31 cellular contexts compared by ENCODE assay signal in the genomic region with DNA sequence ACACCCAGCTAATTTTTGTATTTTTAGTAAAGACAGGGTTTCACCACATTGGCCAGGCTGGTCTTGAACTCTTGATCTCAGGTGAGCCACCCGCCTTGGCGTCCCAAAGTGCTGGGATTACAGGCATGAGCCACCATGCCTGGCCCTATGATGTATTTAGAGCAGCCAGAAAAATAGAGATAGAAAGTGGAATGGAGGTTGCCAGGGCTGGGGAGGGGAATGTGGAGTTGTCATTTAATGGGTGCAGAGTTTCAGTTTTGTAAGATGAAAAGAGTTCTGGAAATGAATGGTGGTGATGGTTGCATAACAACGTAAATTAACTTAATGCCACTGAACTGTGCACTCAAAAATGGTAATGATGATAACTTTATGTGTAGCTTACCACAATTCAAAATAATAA. TPM values are rescaled to one million over a fixed set of nuclear protein-coding genes. Genes with fewer than 3 reads are reported as not detected.
DNase-seq lines count a peak whose midpoint lies in the region; ATAC-seq and TF ChIP-seq lines count a peak whose summit lies in the region.
"Had no signal": no experiment of that assay in that cellular context is flagged by ENCODE, and none has a peak within 500 bp of the region (broad histone marks: within the 10 kb centered on the region; RNA-seq: fewer than 3 reads in every experiment).

No MANE protein-coding gene starts in this region.

- no peak for TF ChIP-seq CTCF in natural killer cell (IDR thresholded peaks at IDR 0.05)
- no peak for TF ChIP-seq CTCF in GM12865 (IDR thresholded peaks at IDR 0.05; ENCODE audit: insufficient read depth, low read depth, low read length, missing control alignments)

- DNase-seq in activated CD4-positive, alpha-beta T cell treated with anti-CD3 and anti-CD28 coated beads for 36 hours: no peak
- no peak for DNase-seq in activated CD4-positive, alpha-beta T cell treated with anti-CD3 and anti-CD28 coated beads, Interleukin-2, amount 10 ng/mL, durations not matched to agents 7 days and 5 days
- peak; percentile 58 for DNase-seq in natural killer cell treated with Interleukin-12 subunit alpha and Interleukin-12 subunit beta and Interleukin-15 and Interleukin-18, amount 100 ng/mL, for 72 hours (ENCODE audit: low spot score)
- DNase-seq in natural killer cell (no peak), GM12865 (ENCODE audit: low read depth) (peak; percentile 10)
- no peak for DNase-seq in stimulated activated effector memory CD8-positive, alpha-beta T cell treated with anti-CD3 and anti-CD28 coated beads, Interleukin-12 subunit alpha, Interleukin-12 subunit beta, amount 100 ng/mL, for 72 hours (ENCODE audit: low spot score in 2 of 2)
- DNase-seq: 8988T; ACHN; AML-193; BE2C; C1 segment of cervical spinal cord; Caco-2; Calu3; CD4-positive, alpha-beta memory T cell; CD4-positive, alpha-beta T cell; CD4-positive, CD25-positive, alpha-beta regulatory T cell; CD8-positive, alpha-beta memory T cell; CD8-positive, alpha-beta T cell; COR-L47; DMS 273 treated with DMSO at 0.1 percent for 48 hours; DMS153; DMS53; DMS79; DMS79 treated with DMSO at 0.1 percent for 48 hours; DND-41; EL had no signal

- H3K27ac Mint-ChIP-seq in activated CD4-positive, alpha-beta T cell treated with anti-CD3 and anti-CD28 coated beads for 36 hours: no peak overlapping the region
- no peak overlapping the region for H3K27ac Mint-ChIP-seq in activated CD4-positive, alpha-beta T cell treated with anti-CD3 and anti-CD28 coated beads, Interleukin-2, amount 10 ng/mL, durations not matched to agents 7 days and 5 days
- no peak overlapping the region for H3K27ac Mint-ChIP-seq in natural killer cell treated with Interleukin-12 subunit alpha and Interleukin-12 subunit beta and Interleukin-15 and Interleukin-18, amount 100 ng/mL, for 72 hours
- no peak overlapping the region for H3K27ac Mint-ChIP-seq in natural killer cell
- H3K27ac Mint-ChIP-seq in stimulated activated effector memory CD8-positive, alpha-beta T cell treated with anti-CD3 and anti-CD28 coated beads, Interleukin-12 subunit alpha, Interleukin-12 subunit beta, amount 100 ng/mL, for 72 hours: no peak overlapping the region
- H3K27ac Mint-ChIP-seq: B cell; CD4-positive, alpha-beta memory T cell; CD4-positive, alpha-beta T cell; CD4-positive, CD25-positive, alpha-beta regulatory T cell; CD8-positive, alpha-beta memory T cell; CD8-positive, alpha-beta T cell had no signal

- peaks cover 12% of the 10 kb centered on the region for H3K27me3 Mint-ChIP-seq in activated CD4-positive, alpha-beta T cell treated with anti-CD3 and anti-CD28 coated beads for 36 hours
- peaks cover 10% of the 10 kb centered on the region for H3K27me3 Mint-ChIP-seq in activated CD4-positive, alpha-beta T cell treated with anti-CD3 and anti-CD28 coated beads, Interleukin-2, amount 10 ng/mL, durations not matched to agents 7 days and 5 days
- H3K27me3 Mint-ChIP-seq in natural killer cell treated with Interleukin-12 subunit alpha and Interleukin-12 subunit beta and Interleukin-15 and Interleukin-18, amount 100 ng/mL, for 72 hours: no peaks in the 10 kb centered on the region
- H3K27me3 Mint-ChIP-seq in natural killer cell (ENCODE audit: low read depth in 2 of 2): peaks cover 0 to 11% of the 10 kb centered on the region in 2 donors
- H3K27me3 Mint-ChIP-seq: CD4-positive, alpha-beta T cell had no signal

- POLR2A ChIA-PET in activated CD4-positive, alpha-beta T cell treated with anti-CD3 and anti-CD28 coated beads for 36 hours (lab: Charles Lee): no interaction called here
- POLR2A ChIA-PET in activated CD4-positive, alpha-beta T cell treated with anti-CD3 and anti-CD28 coated beads, Interleukin-2, amount 10 ng/mL, durations not matched to agents 7 days and 5 days (lab: Charles Lee): no interaction called here

- H3K4me3 Mint-ChIP-seq in activated CD4-positive, alpha-beta T cell treated with anti-CD3 and anti-CD28 coated beads for 36 hours: no peak overlapping the region
- no peak overlapping the region for H3K4me3 Mint-ChIP-seq in activated CD4-positive, alpha-beta T cell treated with anti-CD3 and anti-CD28 coated beads, Interleukin-2, amount 10 ng/mL, durations not matched to agents 7 days and 5 days
- no peak overlapping the region for H3K4me3 Mint-ChIP-seq in natural killer cell treated with Interleukin-12 subunit alpha and Interleukin-12 subunit beta and Interleukin-15 and Interleukin-18, amount 100 ng/mL, for 72 hours
- H3K4me3 Mint-ChIP-seq in natural killer cell: no peak overlapping the region
- no peak overlapping the region for H3K4me3 Mint-ChIP-seq in stimulated activated effector memory CD8-positive, alpha-beta T cell treated with anti-CD3 and anti-CD28 coated beads, Interleukin-12 subunit alpha, Interleukin-12 subunit beta, amount 100 ng/mL, for 72 hours
- H3K4me3 Mint-ChIP-seq: B cell; CD14-positive monocyte; CD4-positive, alpha-beta memory T cell; CD4-positive, alpha-beta T cell; CD4-positive, CD25-positive, alpha-beta regulatory T cell; CD8-positive, alpha-beta memory T cell; CD8-positive, alpha-beta T cell had no signal

- no peaks in the 10 kb centered on the region for H3K4me1 Mint-ChIP-seq in activated CD4-positive, alpha-beta T cell treated with anti-CD3 and anti-CD28 coated beads for 36 hours
- H3K4me1 Mint-ChIP-seq in activated CD4-positive, alpha-beta T cell treated with anti-CD3 and anti-CD28 coated beads, Interleukin-2, amount 10 ng/mL, durations not matched to agents 7 days and 5 days: no peaks in the 10 kb centered on the region
- H3K4me1 Mint-ChIP-seq in natural killer cell treated with Interleukin-12 subunit alpha and Interleukin-12 subunit beta and Interleukin-15 and Interleukin-18, amount 100 ng/mL, for 72 hours (ENCODE audit: low read depth in 2 of 2): no peaks in the 10 kb centered on the region
- H3K4me1 Mint-ChIP-seq in natural killer cell: no peaks in the 10 kb centered on the region
- H3K4me1 Mint-ChIP-seq in stimulated activated effector memory CD8-positive, alpha-beta T cell treated with anti-CD3 and anti-CD28 coated beads, Interleukin-12 subunit alpha, Interleukin-12 subunit beta, amount 100 ng/mL, for 72 hours: no peaks in the 10 kb centered on the region
- H3K4me1 Mint-ChIP-seq: B cell; CD14-positive monocyte; CD4-positive, alpha-beta memory T cell; CD4-positive, CD25-positive, alpha-beta regulatory T cell; CD8-positive, alpha-beta memory T cell had no signal

- no peak overlapping the region for H3K4me3 ChIP-seq in GM12865 (ENCODE audit: low read depth, low read length)
- H3K4me3 ChIP-seq: A549; BLaER1; BLaER1 treated with 17β-estradiol and CSF1 and Interleukin-3, amounts not matched to agents 10 nM and 100 nM had no signal

- no peaks in the 10 kb centered on the region for H3K9me3 Mint-ChIP-seq in activated CD4-positive, alpha-beta T cell treated with anti-CD3 and anti-CD28 coated beads for 36 hours (ENCODE audit: low read depth)
- H3K9me3 Mint-ChIP-seq in activated CD4-positive, alpha-beta T cell treated with anti-CD3 and anti-CD28 coated beads, Interleukin-2, amount 10 ng/mL, durations not matched to agents 7 days and 5 days: no peaks in the 10 kb centered on the region
- no peaks in the 10 kb centered on the region for H3K9me3 Mint-ChIP-seq in natural killer cell treated with Interleukin-12 subunit alpha and Interleukin-12 subunit beta and Interleukin-15 and Interleukin-18, amount 100 ng/mL, for 72 hours
- H3K9me3 Mint-ChIP-seq in natural killer cell: no peaks in the 10 kb centered on the region
- no peaks in the 10 kb centered on the region for H3K9me3 Mint-ChIP-seq in stimulated activated effector memory CD8-positive, alpha-beta T cell treated with anti-CD3 and anti-CD28 coated beads, Interleukin-12 subunit alpha, Interleukin-12 subunit beta, amount 100 ng/mL, for 72 hours
- H3K9me3 Mint-ChIP-seq: CD4-positive, alpha-beta memory T cell; CD4-positive, alpha-beta T cell; CD4-positive, CD25-positive, alpha-beta regulatory T cell; CD8-positive, alpha-beta memory T cell; CD8-positive, alpha-beta T cell had no signal

- H3K36me3 Mint-ChIP-seq in activated CD4-positive, alpha-beta T cell treated with anti-CD3 and anti-CD28 coated beads for 36 hours (ENCODE audit: low read depth): no peaks in the 10 kb centered on the region
- H3K36me3 Mint-ChIP-seq in activated CD4-positive, alpha-beta T cell treated with anti-CD3 and anti-CD28 coated beads, Interleukin-2, amount 10 ng/mL, durations not matched to agents 7 days and 5 days (ENCODE audit: low read depth): no peaks in the 10 kb centered on the region
- H3K36me3 Mint-ChIP-seq in natural killer cell treated with Interleukin-12 subunit alpha and Interleukin-12 subunit beta and Interleukin-15 and Interleukin-18, amount 100 ng/mL, for 72 hours: no peaks in the 10 kb centered on the region
- no peaks in the 10 kb centered on the region for H3K36me3 Mint-ChIP-seq in natural killer cell
- H3K36me3 Mint-ChIP-seq in stimulated activated effector memory CD8-positive, alpha-beta T cell treated with anti-CD3 and anti-CD28 coated beads, Interleukin-12 subunit alpha, Interleukin-12 subunit beta, amount 100 ng/mL, for 72 hours: no peaks in the 10 kb centered on the region
- H3K36me3 Mint-ChIP-seq: CD14-positive monocyte; CD4-positive, alpha-beta memory T cell; CD4-positive, CD25-positive, alpha-beta regulatory T cell; CD8-positive, alpha-beta memory T cell; CD8-positive, alpha-beta T cell had no signal

- intact Hi-C loops in activated CD4-positive, alpha-beta T cell treated with anti-CD3 and anti-CD28 coated beads for 36 hours (cut with DNase I, micrococcal nuclease): no loop called here
- intact Hi-C loops in natural killer cell (cut with micrococcal nuclease): no loop called here

- peak; percentile 33 for ATAC-seq in activated CD4-positive, alpha-beta T cell treated with anti-CD3 and anti-CD28 coated beads for 36 hours
- ATAC-seq in natural killer cell treated with Interleukin-12 subunit alpha and Interleukin-12 subunit beta and Interleukin-15 and Interleukin-18, amount 100 ng/mL, for 72 hours: no peak
- no peak for ATAC-seq in natural killer cell
- no peak for ATAC-seq in stimulated activated effector memory CD8-positive, alpha-beta T cell treated with anti-CD3 and anti-CD28 coated beads, Interleukin-12 subunit alpha, Interleukin-12 subunit beta, amount 100 ng/mL, for 72 hours
- ATAC-seq: A549; CD8-positive, alpha-beta T cell had no signal

- CTCF ChIA-PET in activated CD4-positive, alpha-beta T cell treated with anti-CD3 and anti-CD28 coated beads for 36 hours (lab: Charles Lee): no interaction called here
- CTCF ChIA-PET in activated CD4-positive, alpha-beta T cell treated with anti-CD3 and anti-CD28 coated beads, Interleukin-2, amount 10 ng/mL, durations not matched to agents 7 days and 5 days (lab: Charles Lee): interaction anchor here (0.7 to 1.1 kb wide), 2 partner anchors 12 to 18 kb away, joined by 3 read pairs; no protein-coding TSS in a partner anchor

RNA-seq across cellular contexts. Expression of a gene that starts 31.6 kb away (rescaled TPM):
- total RNA-seq in activated CD4-positive, alpha-beta T cell treated with anti-CD3 and anti-CD28 coated beads for 36 hours: 10 to 100 TPM; 22.7 to 27.5 TPM
- total RNA-seq in activated CD4-positive, alpha-beta T cell treated with anti-CD3 and anti-CD28 coated beads, Interleukin-2, amount 10 ng/mL, durations not matched to agents 7 days and 5 days: 10 to 100 TPM; 85.8 to 86.1 TPM
- total RNA-seq in natural killer cell treated with Interleukin-12 subunit alpha and Interleukin-12 subunit beta and Interleukin-15 and Interleukin-18, amount 100 ng/mL, for 72 hours: under 1 TPM; 0.38 to 0.92 TPM
- total RNA-seq in natural killer cell: 1 to 10 TPM; 1.0 to 2.2 (median 2.2) TPM
- total RNA-seq: CD4-positive, alpha-beta memory T cell had no signal

RNA-seq across cellular contexts. Expression of a gene that starts 36.7 kb away (rescaled TPM):
- 10 to 100 TPM; 48.6 to 58.1 TPM for total RNA-seq in activated CD4-positive, alpha-beta T cell treated with anti-CD3 and anti-CD28 coated beads for 36 hours
- 10 to 100 TPM; 48.7 to 58.2 TPM for total RNA-seq in activated CD4-positive, alpha-beta T cell treated with anti-CD3 and anti-CD28 coated beads, Interleukin-2, amount 10 ng/mL, durations not matched to agents 7 days and 5 days
- 10 to 100 TPM; 44.1 to 92.4 TPM for total RNA-seq in natural killer cell treated with Interleukin-12 subunit alpha and Interleukin-12 subunit beta and Interleukin-15 and Interleukin-18, amount 100 ng/mL, for 72 hours
- 10 to 100 TPM; 49.2 to 63.6 (median 55.4) TPM for total RNA-seq in natural killer cell

Comparison
In these comparisons a context has a peak if more than half of its experiments do, and no peak if none do; other contexts are left out.
1. DNase-seq: peak in natural killer cell treated with Interleukin-12 subunit alpha and Interleukin-12 subunit beta and Interleukin-15 and Interleukin-18, amount 100 ng/mL, for 72 hours (single experiment) and GM12865 (single experiment); none in activated CD4-positive, alpha-beta T cell treated with anti-CD3 and anti-CD28 coated beads for 36 hours (single experiment), activated CD4-positive, alpha-beta T cell treated with anti-CD3 and anti-CD28 coated beads, Interleukin-2, amount 10 ng/mL, durations not matched to agents 7 days and 5 days (single experiment), natural killer cell (single experiment) and stimulated activated effector memory CD8-positive, alpha-beta T cell treated with anti-CD3 and anti-CD28 coated beads, Interleukin-12 subunit alpha, Interleukin-12 subunit beta, amount 100 ng/mL, for 72 hours (0 of 2).
2. RNA of a gene that starts 31.6 kb away (total RNA-seq): 85.8 to 86.1 TPM in activated CD4-positive, alpha-beta T cell treated with anti-CD3 and anti-CD28 coated beads, Interleukin-2, amount 10 ng/mL, durations not matched to agents 7 days and 5 days and 22.7 to 27.5 TPM in activated CD4-positive, alpha-beta T cell treated with anti-CD3 and anti-CD28 coated beads for 36 hours; 1.0 to 2.2 TPM in natural killer cell and 0.38 to 0.92 TPM in natural killer cell treated with Interleukin-12 subunit alpha and Interleukin-12 subunit beta and Interleukin-15 and Interleukin-18, amount 100 ng/mL, for 72 hours; every median in the first group is over 4 times any median in the second.